Comparison of ENCODE assay signal across 18 cellular contexts in the genomic region with DNA sequence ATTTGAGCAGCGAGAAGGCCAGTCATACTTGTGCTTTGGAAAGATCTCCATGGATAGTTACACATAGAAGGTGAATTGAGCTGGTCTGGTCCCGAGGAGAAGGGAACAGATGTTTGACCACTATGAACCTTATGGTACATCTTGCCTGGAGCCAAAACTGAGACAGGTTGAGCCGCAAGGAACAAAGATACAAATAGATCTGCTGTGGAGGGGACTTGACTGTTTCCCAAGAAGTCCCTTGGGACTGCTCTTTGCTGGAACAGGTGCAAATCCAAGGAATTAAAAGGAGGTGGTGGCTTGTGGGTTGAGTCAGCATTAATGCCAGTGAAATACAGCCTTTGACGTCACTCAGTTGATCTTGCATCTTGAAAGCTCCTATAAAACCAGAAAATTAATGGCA.
"Had no signal": no experiment of that assay in that cellular context is flagged by ENCODE, and none has a peak within 500 bp of the region (broad histone marks: within the 10 kb centered on the region; RNA-seq: fewer than 3 reads in every experiment).

No MANE protein-coding gene starts in this region.

- H3K4me3 Mint-ChIP-seq: activated CD4-positive, alpha-beta memory T cell treated with anti-CD3 and anti-CD28 coated beads for 36 hours; activated T-cell treated with anti-CD3 and anti-CD28 coated beads, Interleukin-2, amount 50 U/mL, for 72 hours; memory B cell; natural killer cell treated with Interleukin-12 subunit alpha and Interleukin-12 subunit beta and Interleukin-15 and Interleukin-18, amount 100 ng/mL, for 72 hours had no signal

- H3K4me3 ChIP-seq: breast epithelium, heart left ventricle, prostate gland, upper lobe of left lung had no signal

- FAIRE-seq: colon, islet of Langerhans had no signal

- H3K9me3 Mint-ChIP-seq: activated CD4-positive, alpha-beta memory T cell treated with anti-CD3 and anti-CD28 coated beads for 36 hours; activated T-cell treated with anti-CD3 and anti-CD28 coated beads, Interleukin-2, amount 50 U/mL, for 72 hours; memory B cell; natural killer cell treated with Interleukin-12 subunit alpha and Interleukin-12 subunit beta and Interleukin-15 and Interleukin-18, amount 100 ng/mL, for 72 hours had no signal

- DNase-seq: activated CD4-positive, alpha-beta memory T cell treated with anti-CD3 and anti-CD28 coated beads for 36 hours; activated CD4-positive, CD25-positive, alpha-beta regulatory T cell treated with anti-CD3 and anti-CD28 coated beads, Interleukin-2, amount 50 U/mL, for 72 hours; activated naive CD4-positive, alpha-beta T cell; activated T-cell treated with anti-CD3 and anti-CD28 coated beads, Interleukin-2, amount 50 U/mL, for 72 hours; aorta; foreskin melanocyte; heart left ventricle; stimulated activated CD4-positive, alpha-beta T cell treated with anti-CD3 and anti-CD28 coated beads, Interleukin-12 subunit alpha, Interleukin-12 subunit beta, amount 100 ng/mL, for 4 hours; stimulated activated naive CD4-positive, alpha-beta T cell; upper lobe of left lung had no signal

- H3K27me3 ChIP-seq: breast epithelium, upper lobe of left lung had no signal

- H3K36me3 ChIP-seq: breast epithelium, heart left ventricle, prostate gland, upper lobe of left lung had no signal

- H3K27ac ChIP-seq: breast epithelium, heart left ventricle, upper lobe of left lung had no signal

- H3K4me1 ChIP-seq: breast epithelium, heart left ventricle, upper lobe of left lung had no signal

- H3K27ac Mint-ChIP-seq: activated CD4-positive, alpha-beta memory T cell treated with anti-CD3 and anti-CD28 coated beads for 36 hours; activated T-cell treated with anti-CD3 and anti-CD28 coated beads, Interleukin-2, amount 50 U/mL, for 72 hours; memory B cell; natural killer cell treated with Interleukin-12 subunit alpha and Interleukin-12 subunit beta and Interleukin-15 and Interleukin-18, amount 100 ng/mL, for 72 hours had no signal

- ATAC-seq: activated T-cell treated with anti-CD3 and anti-CD28 coated beads, Interleukin-2, amount 50 U/mL, for 72 hours; heart left ventricle; left lobe of liver; natural killer cell treated with Interleukin-12 subunit alpha and Interleukin-12 subunit beta and Interleukin-15 and Interleukin-18, amount 100 ng/mL, for 72 hours; sciatic nerve had no signal

- H3K4me1 Mint-ChIP-seq: memory B cell had no signal

- H3K9me3 ChIP-seq: breast epithelium, heart left ventricle, prostate gland, upper lobe of left lung had no signal

- H3K36me3 Mint-ChIP-seq: activated CD4-positive, alpha-beta memory T cell treated with anti-CD3 and anti-CD28 coated beads for 36 hours; memory B cell; natural killer cell treated with Interleukin-12 subunit alpha and Interleukin-12 subunit beta and Interleukin-15 and Interleukin-18, amount 100 ng/mL, for 72 hours had no signal
